ENCODE assay signal across 17 cellular contexts in the genomic region with DNA sequence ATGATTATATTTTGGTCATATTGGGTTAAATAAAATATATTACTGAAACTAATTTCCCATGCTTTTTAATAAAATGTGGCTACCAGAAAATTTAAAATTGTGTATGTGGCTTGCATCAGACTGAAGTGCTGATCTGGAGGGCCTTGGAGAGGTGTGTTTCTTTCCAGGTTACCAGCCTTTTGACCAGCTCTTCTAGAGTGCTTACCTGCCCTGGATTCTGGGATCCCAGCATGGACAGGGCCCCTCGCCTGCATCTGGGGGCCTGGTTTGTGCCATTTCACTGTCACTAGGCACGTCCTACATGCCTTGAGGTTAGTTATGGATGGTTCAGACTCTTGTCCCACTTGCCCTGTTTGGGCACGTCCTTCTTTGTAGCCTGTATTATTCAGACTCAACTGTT. TPM values are rescaled to one million over a fixed set of nuclear protein-coding genes. Genes with fewer than 3 reads are reported as not detected.
DNase-seq lines count a peak whose midpoint lies in the region; ATAC-seq and TF ChIP-seq lines count a peak whose summit lies in the region.
"Had no signal": no experiment of that assay in that cellular context is flagged by ENCODE, and none has a peak within 500 bp of the region (broad histone marks: within the 10 kb centered on the region; RNA-seq: fewer than 3 reads in every experiment).

No MANE protein-coding gene starts in this region.

- no peak overlapping the region for H3K4me2 ChIP-seq in Karpas-422 (ENCODE audit: low read depth, low read length, poor library complexity, severe bottlenecking)

- H3K9ac ChIP-seq in Karpas-422 (ENCODE audit: low read length), result no peak overlapping the region
- H3K9ac ChIP-seq: GM23248 had no signal

- no peak overlapping the region for H3K4me3 Mint-ChIP-seq in CD4-positive, alpha-beta T cell
- H3K4me3 Mint-ChIP-seq: B cell had no signal

- POLR2A ChIA-PET in CD4-positive, alpha-beta T cell (lab: Charles Lee), result interaction anchor here (1.7 kb wide), 1 partner anchor 11 kb away, joined by 4 read pairs; no protein-coding TSS in a partner anchor

- no peaks in the 10 kb centered on the region for H3K27me3 Mint-ChIP-seq in CD4-positive, alpha-beta T cell
- H3K27me3 Mint-ChIP-seq: B cell; CD4-positive, alpha-beta memory T cell had no signal

- H2AFZ ChIP-seq in Karpas-422 (ENCODE audit: low read length), result no peak overlapping the region
- H2AFZ ChIP-seq: GM23248 had no signal

- CTCF ChIA-PET in CD4-positive, alpha-beta T cell (lab: Charles Lee), result interaction anchor here (0.6 kb wide), 1 partner anchor 17 kb away, joined by 3 read pairs; no protein-coding TSS in a partner anchor

- TF ChIP-seq CTCF in C4-2B (conservative IDR thresholded peaks at IDR 0.05) (no peak), esophagus muscularis mucosa (IDR thresholded peaks at IDR 0.05) (no peak), psoas muscle (IDR thresholded peaks at IDR 0.05) (no peak)
- TF ChIP-seq CTCF in CD4-positive, alpha-beta T cell (IDR thresholded peaks at IDR 0.05), result no peak

- no peaks in the 10 kb centered on the region for H3K79me2 ChIP-seq in Karpas-422 (ENCODE audit: low read length)

- intact Hi-C loops in CD4-positive, alpha-beta T cell (cut with DNase I, micrococcal nuclease), result no loop called here
- intact Hi-C loops in esophagus muscularis mucosa (cut with DNase I), result no loop called here
- intact Hi-C loops in psoas muscle (cut with DNase I), result no loop called here

- peaks cover 19 to 39% (median 25%) of the 10 kb centered on the region in 4 donors for H3K4me1 ChIP-seq in esophagus muscularis mucosa
- peaks cover 66% of the 10 kb centered on the region for H3K4me1 ChIP-seq in psoas muscle
- H3K4me1 ChIP-seq in Karpas-422 (ENCODE audit: low read length), result no peaks in the 10 kb centered on the region

- DNase-seq in CD4-positive, alpha-beta T cell, result no peak
- DNase-seq in esophagus muscularis mucosa (ENCODE audit: extremely low spot score) (peak; percentile 68), psoas muscle (no peak), Karpas-422 (no peak)
- DNase-seq: CD4-positive, alpha-beta memory T cell; GM23248; HCEC 1CT; MV-4-11; NCI-H1417; NCI-H187 treated with DMSO at 0.1 percent for 48 hours; NCI-H526 treated with DMSO at 0.1 percent for 48 hours; SIG-M5 had no signal

- TF ChIP-seq EP300 in esophagus muscularis mucosa (IDR thresholded peaks at IDR 0.05), result no peak

- H3K4me3 ChIP-seq in esophagus muscularis mucosa (no peak overlapping the region), psoas muscle (no peak overlapping the region), Karpas-422 (ENCODE audit: low read length) (no peak overlapping the region)
- H3K4me3 ChIP-seq: GM23248, K562 had no signal

- no peaks in the 10 kb centered on the region for H3K36me3 ChIP-seq in esophagus muscularis mucosa
- no peaks in the 10 kb centered on the region for H3K36me3 ChIP-seq in psoas muscle (ENCODE audit: insufficient read depth in 1 of 2, low read depth in 1 of 2)
- H3K36me3 ChIP-seq in Karpas-422 (ENCODE audit: insufficient read depth, low read length), result no peaks in the 10 kb centered on the region

- no peak for ATAC-seq in CD4-positive, alpha-beta T cell (ENCODE audit: poor library complexity)
- ATAC-seq in psoas muscle, result no peak
- ATAC-seq in GM21381 (IDR thresholded peaks at IDR 0.05; ENCODE audit: unreplicated experiment), result no peak
- ATAC-seq in HG02870 (IDR thresholded peaks at IDR 0.05; ENCODE audit: unreplicated experiment), result no peak

- H3K27ac ChIP-seq in C4-2B (peak overlapping the region; percentile 69), esophagus muscularis mucosa (replicated peaks in 1 of 4) (no peak overlapping the region), psoas muscle (peak overlapping the region; percentile 75), Karpas-422 (ENCODE audit: low read length) (no peak overlapping the region)
- no peak overlapping the region for H3K27ac ChIP-seq in CD4-positive, alpha-beta T cell (ENCODE audit: low read depth, low read length)
- H3K27ac ChIP-seq: GM23248 had no signal

- H3K9me3 ChIP-seq in CD4-positive, alpha-beta T cell (ENCODE audit: control insufficient read depth, low read length), result no peaks in the 10 kb centered on the region
- H3K9me3 ChIP-seq in esophagus muscularis mucosa (no peaks in the 10 kb centered on the region), psoas muscle (no peaks in the 10 kb centered on the region), Karpas-422 (ENCODE audit: low read length) (no peaks in the 10 kb centered on the region)

- H3K36me3 Mint-ChIP-seq in CD4-positive, alpha-beta T cell (ENCODE audit: low read depth), result peaks cover 67% of the 10 kb centered on the region

- H3K27me3 ChIP-seq in CD4-positive, alpha-beta T cell (ENCODE audit: control insufficient read depth, insufficient read depth, low read length), result no peaks in the 10 kb centered on the region
- H3K27me3 ChIP-seq in esophagus muscularis mucosa (no peaks in the 10 kb centered on the region), psoas muscle (ENCODE audit: insufficient read depth in 3 of 3, low read length in 2 of 3) (no peaks in the 10 kb centered on the region), Karpas-422 (ENCODE audit: low read length) (no peaks in the 10 kb centered on the region)

- H3K9me3 Mint-ChIP-seq in CD4-positive, alpha-beta T cell, result peaks cover 3% of the 10 kb centered on the region

- WGBS in esophagus muscularis mucosa, result 96% methylated on average over 3 of the region's 3 CpGs
- WGBS in psoas muscle, 3 donors, result 89 to 96% (median 90%) methylated on average over 3 of the region's 3 CpGs

- no peak for TF ChIP-seq POLR2A in esophagus muscularis mucosa (IDR thresholded peaks at IDR 0.05; ENCODE audit: low read depth)

- no peaks in the 10 kb centered on the region for H3K9me2 ChIP-seq in Karpas-422 (replicated peaks; ENCODE audit: insufficient read depth, low read length)

- peaks cover 84% of the 10 kb centered on the region for H3K4me1 Mint-ChIP-seq in CD4-positive, alpha-beta T cell (ENCODE audit: low read depth)

- peak overlapping the region; percentile 7 for H3K27ac Mint-ChIP-seq in CD4-positive, alpha-beta T cell
- H3K27ac Mint-ChIP-seq: B cell had no signal

- H4K20me1 ChIP-seq in Karpas-422 (ENCODE audit: insufficient read depth, low read depth, low read length), result no peaks in the 10 kb centered on the region

RNA-seq across cellular contexts. Expression of a gene that starts 10.5 kb away (rescaled TPM):
- total RNA-seq in CD4-positive, alpha-beta T cell, result 10 to 100 TPM; 39.0 to 40.1 TPM
- total RNA-seq in esophagus muscularis mucosa, result 10 to 100 TPM in 1 of 4 donors, 1 to 10 TPM in 3; 5.4 to 10.8 (median 8.8) TPM
- 10 to 100 TPM in 2 of 4 donors, 1 to 10 TPM in 2; 8.2 to 15.6 (median 11.9) TPM for total RNA-seq in psoas muscle
- 1 to 10 TPM; 2.4 to 8.7 (median 5.4) TPM for polyA plus RNA-seq in psoas muscle
- 0.07 and 0.29 TPM in 2 replicates for total RNA-seq in Karpas-422 (2014; rRNA removed; shearing (Covaris generic); ENCODE audit: low replicate concordance)

RNA-seq across cellular contexts. Expression of a gene that starts 50.2 kb away (rescaled TPM):
- 1 to 10 TPM; 3.9 to 4.6 TPM for total RNA-seq in CD4-positive, alpha-beta T cell
- total RNA-seq in esophagus muscularis mucosa (1 to 10 TPM; 3.7 to 7.0 (median 5.8) TPM), psoas muscle (1 to 10 TPM; 1.7 to 3.1 (median 2.6) TPM)
- polyA plus RNA-seq in psoas muscle, result 1 to 10 TPM in 2 of 3 donors, under 1 TPM in 1; 0.95 to 2.7 (median 2.1) TPM
- 2.7 and 12.4 TPM in 2 replicates for total RNA-seq in Karpas-422 (2014; rRNA removed; shearing (Covaris generic); ENCODE audit: low replicate concordance)
- total RNA-seq: GM23248 had no signal
- polyA plus RNA-seq: GM23248 had no signal

Comparison
In these comparisons a context has a peak if more than half of its experiments do, and no peak if none do; other contexts are left out.
1. H3K27ac ChIP-seq: peak in C4-2B (single experiment) and psoas muscle (single experiment); none in CD4-positive, alpha-beta T cell (single experiment), esophagus muscularis mucosa (0 of 4) and Karpas-422 (single experiment).